Comparison of ENCODE assay signal across 25 cellular contexts in genomic region chr1:17873007-17873675, GRCh38.
DNase-seq lines count a peak whose midpoint lies in the region; ATAC-seq and TF ChIP-seq lines count a peak whose summit lies in the region.
"Had no signal": no experiment of that assay in that cellular context is flagged by ENCODE, and none has a peak within 500 bp of the region (broad histone marks: within the 10 kb centered on the region; RNA-seq: fewer than 3 reads in every experiment).

No MANE protein-coding gene starts in this region.

- ATAC-seq in stimulated activated naive CD8-positive, alpha-beta T cell treated with anti-CD3 and anti-CD28 coated beads, Interleukin-15, Interleukin-2, amounts not matched to agents 100 U/mL and 50 U/mL, for 24 hours = no peak
- no peak for ATAC-seq in right lobe of liver
- no peak for ATAC-seq in HG03442 (IDR thresholded peaks at IDR 0.05; ENCODE audit: unreplicated experiment)
- no peak for ATAC-seq in GM19035 (IDR thresholded peaks at IDR 0.05; ENCODE audit: unreplicated experiment)
- ATAC-seq: lower lobe of right lung had no signal

- no peaks in the 10 kb centered on the region for H3K27me3 Mint-ChIP-seq in MCF 10A (ENCODE audit: insufficient read depth, unreplicated experiment)

- DNase-seq in MCF 10A (ENCODE audit: unreplicated experiment) (peak; percentile 50), breast epithelium (ENCODE audit: low spot score in 2 of 2) (no peak), adipocyte (ENCODE audit: low read depth) (no peak), left ventricle myocardium inferior (peak; percentile 73), right lobe of liver (no peak)
- DNase-seq in stimulated activated naive CD8-positive, alpha-beta T cell treated with anti-CD3 and anti-CD28 coated beads, Interleukin-15, Interleukin-2, amounts not matched to agents 100 U/mL and 50 U/mL, for 24 hours = no peak
- DNase-seq: activated CD4-positive, alpha-beta T cell treated with anti-CD3 and anti-CD28 coated beads for 48 hours; activated T-cell treated with anti-CD3 and anti-CD28 coated beads for 4 hours; AML-193; CD4-positive, alpha-beta T cell; colonic mucosa; effector CD4-positive, alpha-beta T cell; lower lobe of right lung; NCI-H1105; NCI-H1930; NCI-H526; PC-9; SJCRH30; stimulated activated naive CD4-positive, alpha-beta T cell had no signal

- peak overlapping the region; percentile 23 for H3K9ac ChIP-seq in adipocyte (ENCODE audit: low read length)

- intact Hi-C loops in MCF 10A (cut with micrococcal nuclease) = no loop called here
- intact Hi-C loops in breast epithelium (cut with DNase I; ENCODE audit: low total_unique reads) = no loop called here
- intact Hi-C loops in left ventricle myocardium inferior (cut with micrococcal nuclease) = no loop called here
- intact Hi-C loops in right lobe of liver (cut with DNase I) = no loop called here

- peaks cover 45% of the 10 kb centered on the region for H3K4me1 Mint-ChIP-seq in MCF 10A (ENCODE audit: insufficient read depth, unreplicated experiment)
- H3K4me1 Mint-ChIP-seq: activated naive CD4-positive, alpha-beta T cell treated with anti-CD3 and anti-CD28 coated beads, Interleukin-2, amount 50 U/mL, for 24 hours had no signal

- no peaks in the 10 kb centered on the region for H3K36me3 Mint-ChIP-seq in MCF 10A (ENCODE audit: insufficient read depth, unreplicated experiment)
- H3K36me3 Mint-ChIP-seq: activated naive CD4-positive, alpha-beta T cell treated with anti-CD3 and anti-CD28 coated beads, Interleukin-2, amount 50 U/mL, for 24 hours; natural killer cell treated with Interleukin-12 subunit alpha and Interleukin-12 subunit beta and Interleukin-15 and Interleukin-18, amount 100 ng/mL, for 72 hours had no signal

- H3K4me1 ChIP-seq in breast epithelium (no peaks in the 10 kb centered on the region), adipocyte (ENCODE audit: control insufficient read depth, insufficient read depth, low read length) (peaks cover 39% of the 10 kb centered on the region), left ventricle myocardium inferior (peaks cover 31% of the 10 kb centered on the region), right lobe of liver (no peaks in the 10 kb centered on the region)
- H3K4me1 ChIP-seq: colonic mucosa, lower lobe of right lung, SJCRH30, suprapubic skin had no signal

- H3K27ac ChIP-seq in breast epithelium = no peak overlapping the region
- H3K27ac ChIP-seq in left ventricle myocardium inferior (replicated peaks) = peak overlapping the region; percentile 58
- no peak overlapping the region for H3K27ac ChIP-seq in right lobe of liver
- H3K27ac ChIP-seq: colonic mucosa, lower lobe of right lung, PC-9, SJCRH30, skin epidermis, suprapubic skin had no signal

- TF ChIP-seq CTCF in MCF 10A (IDR thresholded peaks at IDR 0.05; ENCODE audit: unreplicated experiment) = no peak
- TF ChIP-seq CTCF in breast epithelium (IDR thresholded peaks at IDR 0.05) = no peak
- no peak for TF ChIP-seq CTCF in left ventricle myocardium inferior (IDR thresholded peaks at IDR 0.05; ENCODE audit: borderline replicate concordance)
- TF ChIP-seq CTCF in right lobe of liver (IDR thresholded peaks at IDR 0.05) = no peak

- peak overlapping the region; percentile 40 for H3K4me3 Mint-ChIP-seq in MCF 10A (ENCODE audit: unreplicated experiment)
- H3K4me3 Mint-ChIP-seq: activated naive CD4-positive, alpha-beta T cell treated with anti-CD3 and anti-CD28 coated beads, Interleukin-2, amount 50 U/mL, for 24 hours; CD4-positive, alpha-beta T cell; natural killer cell treated with Interleukin-12 subunit alpha and Interleukin-12 subunit beta and Interleukin-15 and Interleukin-18, amount 100 ng/mL, for 72 hours had no signal

- WGBS in right lobe of liver (ENCODE audit: insufficient coverage, low coverage, low lambda C conversion rate, missing lambda C conversion rate) = 83% methylated on average over 3 of the region's 8 CpGs

- CTCF ChIA-PET in MCF 10A (lab: Yijun Ruan, JAX) = no interaction called here

- H3K36me3 ChIP-seq in breast epithelium (no peaks in the 10 kb centered on the region), adipocyte (ENCODE audit: control insufficient read depth, insufficient read depth, low read length, severe bottlenecking) (no peaks in the 10 kb centered on the region), left ventricle myocardium inferior (no peaks in the 10 kb centered on the region), right lobe of liver (no peaks in the 10 kb centered on the region)
- H3K36me3 ChIP-seq: colonic mucosa, lower lobe of right lung, SJCRH30, suprapubic skin had no signal

- H3K27me3 ChIP-seq in breast epithelium (no peaks in the 10 kb centered on the region), adipocyte (replicated peaks; ENCODE audit: control insufficient read depth, insufficient read depth, low read length) (no peaks in the 10 kb centered on the region), left ventricle myocardium inferior (ENCODE audit: low read depth) (no peaks in the 10 kb centered on the region), right lobe of liver (no peaks in the 10 kb centered on the region)
- H3K27me3 ChIP-seq: colonic mucosa, SJCRH30 had no signal

- no TSS peak for BruUV-seq in MCF 10A (replicated peaks; lab: Mats Ljungman, UMichigan)

- H3K27ac Mint-ChIP-seq in MCF 10A (ENCODE audit: low read depth, unreplicated experiment) = peak overlapping the region; percentile 70
- H3K27ac Mint-ChIP-seq: activated naive CD4-positive, alpha-beta T cell treated with anti-CD3 and anti-CD28 coated beads, Interleukin-2, amount 50 U/mL, for 24 hours; CD4-positive, alpha-beta T cell; natural killer cell treated with Interleukin-12 subunit alpha and Interleukin-12 subunit beta and Interleukin-15 and Interleukin-18, amount 100 ng/mL, for 72 hours had no signal

- TF ChIP-seq POLR2A in breast epithelium (IDR thresholded peaks at IDR 0.05) = no peak
- TF ChIP-seq POLR2A in right lobe of liver (IDR thresholded peaks at IDR 0.05) = no peak

- POLR2A ChIA-PET in MCF 10A (lab: Yijun Ruan, JAX) = no interaction called here

- no peak overlapping the region for H3K4me3 ChIP-seq in breast epithelium
- no peak overlapping the region for H3K4me3 ChIP-seq in adipocyte (ENCODE audit: low read length)
- no peak overlapping the region for H3K4me3 ChIP-seq in left ventricle myocardium inferior
- no peak overlapping the region for H3K4me3 ChIP-seq in right lobe of liver
- H3K4me3 ChIP-seq: colonic mucosa, lower lobe of right lung, PC-9, SJCRH30, skin epidermis, suprapubic skin had no signal

- H3K9me3 Mint-ChIP-seq in MCF 10A (ENCODE audit: unreplicated experiment) = peaks cover 5% of the 10 kb centered on the region
- H3K9me3 Mint-ChIP-seq: natural killer cell treated with Interleukin-12 subunit alpha and Interleukin-12 subunit beta and Interleukin-15 and Interleukin-18, amount 100 ng/mL, for 72 hours had no signal

- no peaks in the 10 kb centered on the region for H3K9me3 ChIP-seq in breast epithelium
- H3K9me3 ChIP-seq in adipocyte (ENCODE audit: control insufficient read depth, low read length) = no peaks in the 10 kb centered on the region
- no peaks in the 10 kb centered on the region for H3K9me3 ChIP-seq in left ventricle myocardium inferior (replicated peaks)
- H3K9me3 ChIP-seq in right lobe of liver = no peaks in the 10 kb centered on the region
- H3K9me3 ChIP-seq: colonic mucosa, lower lobe of right lung, SJCRH30, suprapubic skin had no signal

Comparison
In these comparisons a context has a peak if more than half of its experiments do, and no peak if none do; other contexts are left out.
1. DNase-seq: peak in MCF 10A (single experiment) and left ventricle myocardium inferior (single experiment); none in breast epithelium (0 of 2), adipocyte (single experiment), stimulated activated naive CD8-positive, alpha-beta T cell treated with anti-CD3 and anti-CD28 coated beads, Interleukin-15, Interleukin-2, amounts not matched to agents 100 U/mL and 50 U/mL, for 24 hours (single experiment) and right lobe of liver (0 of 3).